Comparison of ENCODE assay signal across 6 cellular contexts in the genomic region with DNA sequence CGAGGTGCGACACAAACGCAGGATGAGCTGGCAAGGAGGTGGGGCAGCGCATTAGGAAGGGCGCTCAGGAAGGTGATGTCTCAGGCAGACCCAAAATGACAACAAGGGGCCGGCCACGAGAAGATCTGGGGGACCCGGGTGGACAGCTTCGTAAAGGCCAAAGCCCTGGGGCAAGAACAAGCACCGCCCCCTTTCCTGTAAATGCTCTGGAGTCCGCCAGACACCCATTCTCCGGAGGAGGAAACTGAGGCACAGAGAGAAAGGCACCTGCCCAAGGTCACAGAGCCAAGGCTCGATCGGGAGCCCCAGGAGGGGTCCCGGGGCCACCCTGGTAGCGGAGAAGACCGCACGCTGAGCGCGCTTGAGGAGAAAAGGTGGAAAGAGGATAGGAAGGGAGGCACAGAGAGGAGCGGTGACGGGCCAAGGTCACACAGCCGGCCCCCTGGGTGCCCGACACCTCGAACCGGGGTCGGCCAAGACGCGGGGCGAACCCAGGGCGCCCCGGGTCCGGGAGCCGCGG. TPM values are rescaled to one million over a fixed set of nuclear protein-coding genes. Genes with fewer than 3 reads are reported as not detected.
A peak's percentile ranks its signal among the peaks of the same experiment; 100 is the strongest.
DNase-seq lines count a peak whose midpoint lies in the region; ATAC-seq and TF ChIP-seq lines count a peak whose summit lies in the region.

No MANE protein-coding gene starts in this region.

- peak; percentile 56 for DNase-seq in activated naive CD4-positive, alpha-beta T cell treated with anti-CD3 and anti-CD28 coated beads for 36 hours
- no peak for DNase-seq in lung (ENCODE audit: low spot score)
- DNase-seq in GM13976 (ENCODE audit: low spot score) = no peak

- no peaks in the 10 kb centered on the region for H3K9me3 Mint-ChIP-seq in activated naive CD4-positive, alpha-beta T cell treated with anti-CD3 and anti-CD28 coated beads for 36 hours

- peaks cover 2 to 27% of the 10 kb centered on the region in 2 donors for H3K4me1 ChIP-seq in lung (ENCODE audit: control insufficient read depth in 2 of 2, insufficient read depth in 2 of 2, low read length in 2 of 2)

- TF ChIP-seq CTCF in lung (IDR thresholded peaks at IDR 0.05; ENCODE audit: control extremely low read depth, extremely low read depth) (no peak), GM13976 (IDR thresholded peaks at IDR 0.05; ENCODE audit: borderline replicate concordance, control extremely low read depth, extremely low read depth, insufficient read depth, missing control alignments) (no peak)

- in situ Hi-C loops in GM13976 (cut with MboI; ENCODE audit: low sequenced_read_pairs, unreplicated experiment) = no loop called here

- peak overlapping the region; percentile 94 for H3K27ac Mint-ChIP-seq in activated naive CD4-positive, alpha-beta T cell treated with anti-CD3 and anti-CD28 coated beads for 36 hours

- no peaks in the 10 kb centered on the region for H3K9me3 ChIP-seq in lung (ENCODE audit: control insufficient read depth in 2 of 2, insufficient read depth in 1 of 2, low read length in 1 of 2)

- peaks cover 61% of the 10 kb centered on the region for H3K36me3 Mint-ChIP-seq in activated naive CD4-positive, alpha-beta T cell treated with anti-CD3 and anti-CD28 coated beads for 36 hours (ENCODE audit: low read depth)

- H3K4me3 Mint-ChIP-seq in activated naive CD4-positive, alpha-beta T cell treated with anti-CD3 and anti-CD28 coated beads for 36 hours = peak overlapping the region; percentile 100

- H3K4me1 Mint-ChIP-seq in activated naive CD4-positive, alpha-beta T cell treated with anti-CD3 and anti-CD28 coated beads for 36 hours (ENCODE audit: low read depth) = peaks cover 68% of the 10 kb centered on the region

- H3K27ac ChIP-seq in lung (ENCODE audit: low read depth in 1 of 2, low read length in 1 of 2) = peak overlapping the region; percentile 88 to 95

- peak; percentile 1 for ATAC-seq in HG03159 (IDR thresholded peaks at IDR 0.05; ENCODE audit: unreplicated experiment)
- ATAC-seq in lung (ENCODE audit: insufficient read depth, low FRiP score) = no peak
- no peak for ATAC-seq in HG03196 (IDR thresholded peaks at IDR 0.05; ENCODE audit: unreplicated experiment)
- ATAC-seq in GM21825 (IDR thresholded peaks at IDR 0.05; ENCODE audit: unreplicated experiment) = no peak

- CTCF ChIA-PET in activated naive CD4-positive, alpha-beta T cell treated with anti-CD3 and anti-CD28 coated beads for 36 hours (lab: Charles Lee) = interaction anchor here (0.7 to 1.3 kb wide), 5 partner anchors 11 to 182 kb away, joined by 3 to 12 read pairs (median 5); partner anchors contain the start of gene RPL36

- H3K27me3 Mint-ChIP-seq in activated naive CD4-positive, alpha-beta T cell treated with anti-CD3 and anti-CD28 coated beads for 36 hours (ENCODE audit: low read depth) = no peaks in the 10 kb centered on the region

- peaks cover 0 to 14% of the 10 kb centered on the region in 2 donors for H3K36me3 ChIP-seq in lung (ENCODE audit: control insufficient read depth in 2 of 2, insufficient read depth in 2 of 2, low read length in 2 of 2)

- no peaks in the 10 kb centered on the region for H3K27me3 ChIP-seq in lung (ENCODE audit: control insufficient read depth, insufficient read depth)

- intact Hi-C loops in activated naive CD4-positive, alpha-beta T cell treated with anti-CD3 and anti-CD28 coated beads for 36 hours (cut with micrococcal nuclease) = loop anchor here (1.0 to 10.0 kb wide), 7 partner anchors 68 to 710 kb away; partner anchors contain the start of genes CATSPERD, LONP1, NDUFA11 and RANBP3

- H3K4me3 ChIP-seq in lung = peak overlapping the region; percentile 91

- WGBS in lung, 2 donors = 0 to 1% methylated on average over 21 to 35 of the region's 35 CpGs

RNA-seq across cellular contexts. Expression of gene SAFB2, which starts 0.6 kb away (rescaled TPM):
- total RNA-seq in activated naive CD4-positive, alpha-beta T cell treated with anti-CD3 and anti-CD28 coated beads for 36 hours = 100 to 1,000 TPM; 108 to 118 TPM
- total RNA-seq in lung = 10 to 100 TPM; 85.0 to 88.6 TPM
- polyA plus RNA-seq in lung = 10 to 100 TPM; 39.7 to 51.9 TPM

RNA-seq across cellular contexts. Expression of gene SAFB, which starts 0.9 kb away (rescaled TPM):
- total RNA-seq in activated naive CD4-positive, alpha-beta T cell treated with anti-CD3 and anti-CD28 coated beads for 36 hours = 100 to 1,000 TPM; 120 to 129 TPM
- 100 to 1,000 TPM in 1 of 2 donors, 10 to 100 TPM in 1; 88.2 to 130 TPM for total RNA-seq in lung
- polyA plus RNA-seq in lung = 10 to 100 TPM; 59.5 to 67.2 TPM

RNA-seq across cellular contexts. Expression of gene TINCR, which starts 54.3 kb away (rescaled TPM):
- total RNA-seq in activated naive CD4-positive, alpha-beta T cell treated with anti-CD3 and anti-CD28 coated beads for 36 hours = 1 to 10 TPM in 1 of 2 experiments, under 1 TPM in 1; 0.83 to 1.0 TPM
- 1 to 10 TPM; 1.8 to 2.0 TPM for total RNA-seq in lung
- polyA plus RNA-seq in lung = 1 to 10 TPM; 1.0 to 2.0 TPM

RNA-seq across cellular contexts. Expression of gene MICOS13, which starts 58.3 kb away (rescaled TPM):
- total RNA-seq in activated naive CD4-positive, alpha-beta T cell treated with anti-CD3 and anti-CD28 coated beads for 36 hours = 10 to 100 TPM; 43.3 to 44.8 TPM
- total RNA-seq in lung = 10 to 100 TPM; 26.6 to 78.2 TPM
- polyA plus RNA-seq in lung = 100 to 1,000 TPM in 1 of 2 donors, 10 to 100 TPM in 1; 77.1 to 184 TPM

RNA-seq across cellular contexts. Expression of gene HSD11B1L, which starts 58.8 kb away (rescaled TPM):
- total RNA-seq in activated naive CD4-positive, alpha-beta T cell treated with anti-CD3 and anti-CD28 coated beads for 36 hours = 1 to 10 TPM; 2.6 to 3.0 TPM
- 10 to 100 TPM in 1 of 2 donors, 1 to 10 TPM in 1; 8.2 to 10.3 TPM for total RNA-seq in lung
- polyA plus RNA-seq in lung = 10 to 100 TPM in 1 of 2 donors, 1 to 10 TPM in 1; 7.5 to 12.2 TPM
